Comparison of ENCODE assay signal across 23 cellular contexts in genomic region chr2:177549171-177549570, GRCh38.
DNase-seq lines count a peak whose midpoint lies in the region; ATAC-seq and TF ChIP-seq lines count a peak whose summit lies in the region.
"Had no signal": no experiment of that assay in that cellular context is flagged by ENCODE, and none has a peak within 500 bp of the region (broad histone marks: within the 10 kb centered on the region; RNA-seq: fewer than 3 reads in every experiment).

No MANE protein-coding gene starts in this region.

- H3K4me3 Mint-ChIP-seq in brain (peak overlapping the region in 2 of 5 experiments; percentile 57 to 71), WTC11 (no peak overlapping the region), MCF 10A (ENCODE audit: unreplicated experiment) (no peak overlapping the region)
- H3K4me3 Mint-ChIP-seq: CD4-positive, alpha-beta T cell; GM23338 had no signal

- H3K9ac ChIP-seq in KMS-11 = no peak overlapping the region

- H3K27me3 ChIP-seq in KMS-11 (ENCODE audit: insufficient read depth, low read depth) (no peaks in the 10 kb centered on the region), osteoblast (ENCODE audit: insufficient read depth, low read length) (no peaks in the 10 kb centered on the region), right lobe of liver (no peaks in the 10 kb centered on the region)

- peaks cover 39% of the 10 kb centered on the region for H3K4me1 ChIP-seq in KMS-11 (ENCODE audit: low read depth, poor library complexity, severe bottlenecking)
- peaks cover 7% of the 10 kb centered on the region for H3K4me1 ChIP-seq in osteoblast (ENCODE audit: insufficient read depth, low read length)
- H3K4me1 ChIP-seq in right lobe of liver = no peaks in the 10 kb centered on the region

- TF ChIP-seq POLR2A in right lobe of liver (IDR thresholded peaks at IDR 0.05) = no peak

- H3K27me3 Mint-ChIP-seq in brain (peaks cover 3% of the 10 kb centered on the region), WTC11 (ENCODE audit: low read depth) (peaks cover 14% of the 10 kb centered on the region), MCF 10A (ENCODE audit: insufficient read depth, unreplicated experiment) (no peaks in the 10 kb centered on the region)

- no peaks in the 10 kb centered on the region for H3K79me2 ChIP-seq in KMS-11 (ENCODE audit: insufficient read depth, low read depth)
- no peaks in the 10 kb centered on the region for H3K79me2 ChIP-seq in osteoblast (ENCODE audit: insufficient read depth, low read length)

- ATAC-seq in SK-N-SH treated with all-trans-retinoic acid at 6 μM for 48 hours = no peak
- no peak for ATAC-seq in activated CD4-positive, CD25-positive, alpha-beta regulatory T cell treated with anti-CD3 and anti-CD28 coated beads, Interleukin-2, amount 50 U/mL, for 24 hours
- ATAC-seq in WTC11 = no peak
- no peak for ATAC-seq in right lobe of liver
- ATAC-seq: GM12878, GM23338, HCT116, Panc1, Right ventricle myocardium inferior had no signal

- BruUV-seq in MCF 10A (replicated peaks; lab: Mats Ljungman, UMichigan) = no TSS peak

- H3K36me3 ChIP-seq in KMS-11 (ENCODE audit: insufficient read depth) = no peaks in the 10 kb centered on the region
- no peaks in the 10 kb centered on the region for H3K36me3 ChIP-seq in osteoblast (ENCODE audit: insufficient read depth, low read length)
- no peaks in the 10 kb centered on the region for H3K36me3 ChIP-seq in right lobe of liver

- CTCF ChIA-PET in WTC11 (lab: Charles Lee) = no interaction called here
- CTCF ChIA-PET in MCF 10A (lab: Yijun Ruan, JAX) = interaction anchor here (0.6 kb wide), 1 partner anchor 50 kb away, joined by 3 read pairs; no protein-coding TSS in a partner anchor

- H2AFZ ChIP-seq in KMS-11 (ENCODE audit: low read depth) (no peak overlapping the region), osteoblast (ENCODE audit: low read length) (no peak overlapping the region)
- H2AFZ ChIP-seq: GM23338 had no signal

- DNase-seq in osteoblast (ENCODE audit: insufficient read length, low spot score, missing footprints) (peak; percentile 14), WTC11 (ENCODE audit: low spot score) (no peak), right lobe of liver (no peak), MCF 10A (ENCODE audit: unreplicated experiment) (no peak)
- DNase-seq: ACHN; AML-193; CD4-positive, alpha-beta T cell; DND-41; IMR-90; NCI-H1417 treated with DMSO at 0.1 percent for 48 hours; NCI-H2029; NCI-H2171 treated with DMSO at 0.1 percent for 48 hours; NCI-H446 treated with DMSO at 0.1 percent for 48 hours; NCI-H774 had no signal

- peaks cover 4 to 9% (median 9%) of the 10 kb centered on the region in 5 experiments for H3K9me3 Mint-ChIP-seq in brain
- H3K9me3 Mint-ChIP-seq in WTC11 = peaks cover 30% of the 10 kb centered on the region
- no peaks in the 10 kb centered on the region for H3K9me3 Mint-ChIP-seq in MCF 10A (ENCODE audit: unreplicated experiment)

- H3K36me3 Mint-ChIP-seq in brain (peaks cover 5% of the 10 kb centered on the region), WTC11 (peaks cover 18% of the 10 kb centered on the region), MCF 10A (ENCODE audit: insufficient read depth, unreplicated experiment) (no peaks in the 10 kb centered on the region)

- H3K27ac Mint-ChIP-seq in brain = peak overlapping the region in 3 of 5 experiments; percentile 27 to 91 (median 50)
- no peak overlapping the region for H3K27ac Mint-ChIP-seq in WTC11
- H3K27ac Mint-ChIP-seq in MCF 10A (ENCODE audit: low read depth, unreplicated experiment) = no peak overlapping the region
- H3K27ac Mint-ChIP-seq: CD4-positive, alpha-beta T cell; GM23338 had no signal

- POLR2A ChIA-PET in WTC11 (lab: Charles Lee) (interaction anchor here (1.0 kb wide), 1 partner anchor 14 kb away, joined by 3 read pairs; no protein-coding TSS in a partner anchor), MCF 10A (lab: Yijun Ruan, JAX) (interaction anchor here (0.9 kb wide), 1 partner anchor 13 kb away, joined by 3 read pairs; no protein-coding TSS in a partner anchor)

- H3K27ac ChIP-seq in KMS-11 (no peak overlapping the region), osteoblast (ENCODE audit: low read depth, low read length) (no peak overlapping the region), right lobe of liver (no peak overlapping the region)

- H4K20me1 ChIP-seq in KMS-11 (ENCODE audit: insufficient read depth) (no peaks in the 10 kb centered on the region), osteoblast (ENCODE audit: insufficient read depth, low read length) (no peaks in the 10 kb centered on the region)

- H3K4me2 ChIP-seq in KMS-11 = peak overlapping the region; percentile 23; the same call in 1 of the 2 replicates
- H3K4me2 ChIP-seq in osteoblast (ENCODE audit: insufficient read depth, low read length) = no peak overlapping the region
- H3K4me2 ChIP-seq: GM23338 had no signal

- H3K4me1 Mint-ChIP-seq in brain (peaks cover 51% of the 10 kb centered on the region), WTC11 (no peaks in the 10 kb centered on the region; the same call in 1 of the 2 replicates), MCF 10A (ENCODE audit: insufficient read depth, unreplicated experiment) (peaks cover 4% of the 10 kb centered on the region)
- H3K4me1 Mint-ChIP-seq: GM23338 had no signal

- no peak overlapping the region for H3K4me3 ChIP-seq in KMS-11 (IDR thresholded peaks at IDR 0.05; ENCODE audit: insufficient read depth, low read depth, low read length)
- H3K4me3 ChIP-seq in osteoblast (ENCODE audit: insufficient read depth, low read length) = no peak overlapping the region
- no peak overlapping the region for H3K4me3 ChIP-seq in right lobe of liver
- H3K4me3 ChIP-seq: GM12878, GM23338 had no signal

- intact Hi-C loops in right lobe of liver (cut with DNase I) = no loop called here
- intact Hi-C loops in MCF 10A (cut with micrococcal nuclease) = no loop called here

- H3K9me3 ChIP-seq in osteoblast (ENCODE audit: low read depth, low read length) (no peaks in the 10 kb centered on the region), right lobe of liver (no peaks in the 10 kb centered on the region)

- TF ChIP-seq CTCF in KMS-11 (conservative IDR thresholded peaks at IDR 0.05; ENCODE audit: low read depth, low read length) (no peak), brain (conservative IDR thresholded peaks at IDR 0.05) (no peak), osteoblast (IDR thresholded peaks at IDR 0.05; ENCODE audit: extremely low read depth, low read depth, low read length) (no peak), WTC11 (IDR thresholded peaks at IDR 0.05) (no peak), right lobe of liver (IDR thresholded peaks at IDR 0.05) (no peak), MCF 10A (IDR thresholded peaks at IDR 0.05; ENCODE audit: unreplicated experiment) (no peak)

TF ChIP-seq in SK-N-SH treated with all-trans-retinoic acid at 6 μM for 48 hours, 23 proteins besides CTCF, POLR2A, EP300 and RAD21 (continues in another document):
- TF ChIP-seq PPARA (CRISPR knock-in tag; IDR thresholded peaks at IDR 0.05; ENCODE audit: borderline replicate concordance) = peak; percentile 46; the same call in 1 of the 2 replicates
- TF ChIP-seq POU6F1 (CRISPR knock-in tag; IDR thresholded peaks at IDR 0.05; ENCODE audit: borderline replicate concordance, low read depth) = no peak

TF ChIP-seq in WTC11, 78 proteins besides CTCF, POLR2A, EP300 and RAD21:
- no peak for TF ChIP-seq ETV6 (CRISPR knock-in tag; IDR thresholded peaks at IDR 0.05)
- TF ChIP-seq E2F1 (CRISPR knock-in tag; IDR thresholded peaks at IDR 0.05) = no peak
- no peak for TF ChIP-seq TCF7 (CRISPR knock-in tag; IDR thresholded peaks at IDR 0.05; ENCODE audit: low read depth)
- TF ChIP-seq NFATC4 (CRISPR knock-in tag; IDR thresholded peaks at IDR 0.05) = no peak

Comparison
In these comparisons a context has a peak if more than half of its experiments do, and no peak if none do; other contexts are left out.
1. H3K27ac Mint-ChIP-seq: peak in brain (3 of 5); none in WTC11 (single experiment) and MCF 10A (single experiment).